ENCODE assay signal across 1 cellular context in genomic region chr1:226995064-226995965, GRCh38.
A peak's percentile ranks its signal among the peaks of the same experiment; 100 is the strongest.
TF ChIP-seq lines count a peak whose summit lies in the region.

No MANE protein-coding gene starts in this region.

TF ChIP-seq in GM12878, 131 proteins besides CTCF, POLR2A, EP300 and RAD21 (continued from another document and continues in another):
- TF ChIP-seq PAX5 (IDR thresholded peaks at IDR 0.05; ENCODE audit: borderline replicate concordance, low read depth, low read length) (peak; percentile 26; the same call in 1 of the 2 replicates), DPF2 (IDR thresholded peaks at IDR 0.05) (peak; percentile 55), RAD51 (IDR thresholded peaks at IDR 0.05) (no peak), MLLT1 (IDR thresholded peaks at IDR 0.05) (no peak), E2F8 (IDR thresholded peaks at IDR 0.05; ENCODE audit: low read depth, partially characterized antibody) (no peak), HDAC2 (IDR thresholded peaks at IDR 0.05) (no peak), MYC (IDR thresholded peaks at IDR 0.05; ENCODE audit: insufficient read depth, insufficient read length, insufficient replicate concordance, low read length, severe bottlenecking) (no peak), PBX3 (IDR thresholded peaks at IDR 0.05; ENCODE audit: insufficient replicate concordance, low read depth, low read length) (no peak), CUX1 (IDR thresholded peaks at IDR 0.05; ENCODE audit: insufficient replicate concordance, low read depth, low read length) (no peak), RBBP5 (conservative IDR thresholded peaks at IDR 0.05) (no peak), SMAD5 (IDR thresholded peaks at IDR 0.05; ENCODE audit: low read depth) (no peak), FOXM1 (IDR thresholded peaks at IDR 0.05; ENCODE audit: low read depth, low read length) (peak; percentile 82; the same call in 1 of the 2 replicates), RFX5 (IDR thresholded peaks at IDR 0.05; ENCODE audit: low read depth, low read length) (no peak), NFYA (IDR thresholded peaks at IDR 0.05; ENCODE audit: borderline replicate concordance, low read depth, low read length) (no peak), PKNOX1 (IDR thresholded peaks at IDR 0.05) (peak; percentile 52; the same call in 1 of the 2 replicates), RELA (IDR thresholded peaks at IDR 0.05; ENCODE audit: borderline replicate concordance, partially characterized antibody) (no peak), SMAD1 (IDR thresholded peaks at IDR 0.05; ENCODE audit: low read depth, partially characterized antibody) (no peak), NBN (IDR thresholded peaks at IDR 0.05) (0 out of 2 replicates have a peak, but pooled peaks have one; percentile 18), TCF12 (IDR thresholded peaks at IDR 0.05; ENCODE audit: low read depth, low read length) (no peak), ZNF687 (IDR thresholded peaks at IDR 0.05) (no peak), ZNF384 (IDR thresholded peaks at IDR 0.05; ENCODE audit: borderline replicate concordance, low read depth, low read length) (no peak), ATF3 (IDR thresholded peaks at IDR 0.05; ENCODE audit: borderline replicate concordance, extremely low read depth, low read depth, low read length) (no peak), SREBF1 (IDR thresholded peaks at IDR 0.05; ENCODE audit: low read length) (no peak), CHD1 (IDR thresholded peaks at IDR 0.05; ENCODE audit: low read depth, low read length) (no peak), ZBTB4 (CRISPR knock-in tag; IDR thresholded peaks at IDR 0.05) (no peak), ELK1 (IDR thresholded peaks at IDR 0.05; ENCODE audit: low read depth, low read length) (no peak), ATF2 (IDR thresholded peaks at IDR 0.05; ENCODE audit: low read length) (peak; percentile 85), HDAC6 (IDR thresholded peaks at IDR 0.05; ENCODE audit: unreplicated experiment) (no peak), RCOR1 (conservative IDR thresholded peaks at IDR 0.05; ENCODE audit: low read depth, low read length) (no peak), CREB1 (IDR thresholded peaks at IDR 0.05; ENCODE audit: low read depth) (peak; percentile 63), WRNIP1 (IDR thresholded peaks at IDR 0.05; ENCODE audit: borderline replicate concordance, low read depth, low read length) (no peak), EZH2 (IDR thresholded peaks at IDR 0.05; ENCODE audit: borderline replicate concordance, control insufficient read depth, low read depth, low read length) (no peak), PAX8 (IDR thresholded peaks at IDR 0.05) (no peak), PML (IDR thresholded peaks at IDR 0.05; ENCODE audit: low read length) (peak; percentile 72; the same call in 1 of the 2 replicates), BMI1 (IDR thresholded peaks at IDR 0.05; ENCODE audit: borderline replicate concordance) (no peak), SIX5 (IDR thresholded peaks at IDR 0.05; ENCODE audit: low read depth, low read length, severe bottlenecking) (no peak)
